9 cellular contexts compared by ENCODE assay signal in the genomic region with DNA sequence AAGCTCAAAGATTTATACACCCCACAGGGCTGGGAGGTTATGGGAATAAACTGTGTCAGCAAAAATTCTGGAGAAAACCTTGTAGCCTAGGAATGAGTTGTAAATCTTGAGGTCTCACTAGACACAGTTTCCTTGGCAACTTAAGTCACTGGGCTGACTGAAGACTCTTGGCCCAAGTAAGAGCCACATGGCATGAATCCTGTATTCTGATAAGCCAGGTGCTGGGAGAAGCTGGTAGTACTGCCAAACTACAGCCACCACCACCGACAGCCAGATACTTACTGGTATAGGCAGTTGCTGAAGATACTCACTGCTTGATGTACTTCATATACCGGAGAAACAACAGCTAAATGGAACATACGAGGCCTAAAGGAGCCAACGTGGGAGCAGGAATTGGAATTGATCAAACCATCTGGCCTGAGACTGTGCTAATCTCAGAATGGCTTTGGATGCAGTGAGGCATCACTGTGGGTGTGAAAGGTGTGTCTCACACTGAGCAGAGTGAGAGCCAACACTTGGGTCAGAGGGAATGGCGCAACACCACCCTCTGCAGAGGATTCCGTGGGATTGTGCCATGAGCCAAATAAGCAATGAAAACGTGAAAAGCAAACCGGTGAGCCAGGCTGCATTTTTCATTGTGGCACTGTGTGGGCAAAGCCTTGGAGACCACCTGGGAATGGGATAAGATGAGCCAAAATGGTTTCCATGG.
DNase-seq lines count a peak whose midpoint lies in the region; ATAC-seq and TF ChIP-seq lines count a peak whose summit lies in the region.
"Had no signal": no experiment of that assay in that cellular context is flagged by ENCODE, and none has a peak within 500 bp of the region (broad histone marks: within the 10 kb centered on the region; RNA-seq: fewer than 3 reads in every experiment).

No MANE protein-coding gene starts in this region.

- no peak overlapping the region for H3K27ac Mint-ChIP-seq in MCF 10A (ENCODE audit: low read depth, unreplicated experiment)
- H3K27ac Mint-ChIP-seq in brain: peak overlapping the region in 4 of 5 experiments; percentile 20 to 87 (median 71)
- H3K27ac Mint-ChIP-seq in stimulated activated memory B cell treated with anti-CD40 and anti-IgM and Interleukin-4, amounts not matched to agents 10 μg/mL and 1 μg/mL and 100 μg/mL, for 72 hours: peak overlapping the region; percentile 17

- H3K9me3 ChIP-seq in breast epithelium: no peaks in the 10 kb centered on the region

- no peaks in the 10 kb centered on the region for H3K27me3 ChIP-seq in breast epithelium

- H3K4me3 ChIP-seq in breast epithelium: no peak overlapping the region

- no peak overlapping the region for H3K4me3 Mint-ChIP-seq in MCF 10A (ENCODE audit: unreplicated experiment)
- H3K4me3 Mint-ChIP-seq in brain: peak overlapping the region in 1 of 5 experiments; percentile 54
- no peak overlapping the region for H3K4me3 Mint-ChIP-seq in stimulated activated memory B cell treated with anti-CD40 and anti-IgM and Interleukin-4, amounts not matched to agents 10 μg/mL and 1 μg/mL and 100 μg/mL, for 72 hours

- CTCF ChIA-PET in MCF 10A (lab: Yijun Ruan, JAX): interaction anchor here (0.6 to 4.3 kb wide), 16 partner anchors 9 to 619 kb away, joined by 3 to 19 read pairs (median 4); no protein-coding TSS in a partner anchor

- no peaks in the 10 kb centered on the region for H3K4me1 ChIP-seq in breast epithelium

- H3K27ac ChIP-seq in breast epithelium: no peak overlapping the region

- TF ChIP-seq CTCF in MCF 10A (IDR thresholded peaks at IDR 0.05; ENCODE audit: unreplicated experiment) (no peak), breast epithelium (IDR thresholded peaks at IDR 0.05) (no peak), brain (conservative IDR thresholded peaks at IDR 0.05) (peak in 1 of 2 experiments; percentile 14)

- H3K36me3 Mint-ChIP-seq in MCF 10A (ENCODE audit: insufficient read depth, unreplicated experiment): no peaks in the 10 kb centered on the region
- no peaks in the 10 kb centered on the region for H3K36me3 Mint-ChIP-seq in brain
- H3K36me3 Mint-ChIP-seq in stimulated activated memory B cell treated with anti-CD40 and anti-IgM and Interleukin-4, amounts not matched to agents 10 μg/mL and 1 μg/mL and 100 μg/mL, for 72 hours: peaks cover 62% of the 10 kb centered on the region

- H3K36me3 ChIP-seq in breast epithelium: no peaks in the 10 kb centered on the region

- no peaks in the 10 kb centered on the region for H3K9me3 Mint-ChIP-seq in MCF 10A (ENCODE audit: unreplicated experiment)
- peaks cover 0 to 3% (median 0%) of the 10 kb centered on the region in 5 experiments for H3K9me3 Mint-ChIP-seq in brain
- H3K9me3 Mint-ChIP-seq in stimulated activated memory B cell treated with anti-CD40 and anti-IgM and Interleukin-4, amounts not matched to agents 10 μg/mL and 1 μg/mL and 100 μg/mL, for 72 hours: no peaks in the 10 kb centered on the region

- intact Hi-C loops in MCF 10A (cut with micrococcal nuclease): loop anchor here (1.0 to 10.0 kb wide), 3 partner anchors 150 to 608 kb away; a partner anchor contains a TSS
- intact Hi-C loops in breast epithelium (cut with DNase I; ENCODE audit: low total_unique reads): no loop called here

- no TSS peak for BruUV-seq in MCF 10A (replicated peaks; lab: Mats Ljungman, UMichigan)

- TF ChIP-seq POLR2A in breast epithelium (IDR thresholded peaks at IDR 0.05): no peak

- DNase-seq in MCF 10A (ENCODE audit: unreplicated experiment) (peak; percentile 70), breast epithelium (ENCODE audit: low spot score in 2 of 2) (no peak), kidney tubule cell (ENCODE audit: low spot score) (peak; percentile 11), AG20443 (ENCODE audit: low spot score) (no peak)
- DNase-seq: SIG-M5 had no signal

- ATAC-seq in stimulated activated memory B cell treated with anti-CD40 and anti-IgM and Interleukin-4, amounts not matched to agents 10 μg/mL and 1 μg/mL and 100 μg/mL, for 72 hours: no peak
- ATAC-seq in HG02870 (IDR thresholded peaks at IDR 0.05; ENCODE audit: unreplicated experiment) (no peak), GM18498 (IDR thresholded peaks at IDR 0.05; ENCODE audit: unreplicated experiment) (no peak)

- H3K4me1 Mint-ChIP-seq in MCF 10A (ENCODE audit: insufficient read depth, unreplicated experiment) (peaks cover 13% of the 10 kb centered on the region), brain (peaks cover 22% of the 10 kb centered on the region)
- H3K4me1 Mint-ChIP-seq in stimulated activated memory B cell treated with anti-CD40 and anti-IgM and Interleukin-4, amounts not matched to agents 10 μg/mL and 1 μg/mL and 100 μg/mL, for 72 hours: peaks cover 6% of the 10 kb centered on the region

- POLR2A ChIA-PET in MCF 10A (lab: Yijun Ruan, JAX): no interaction called here

- H3K27me3 Mint-ChIP-seq in MCF 10A (ENCODE audit: insufficient read depth, unreplicated experiment) (no peaks in the 10 kb centered on the region), brain (peaks cover 2% of the 10 kb centered on the region)
- H3K27me3 Mint-ChIP-seq in stimulated activated memory B cell treated with anti-CD40 and anti-IgM and Interleukin-4, amounts not matched to agents 10 μg/mL and 1 μg/mL and 100 μg/mL, for 72 hours: no peaks in the 10 kb centered on the region

Comparison
In these comparisons a context has a peak if more than half of its experiments do, and no peak if none do; other contexts are left out.
1. DNase-seq: peak in MCF 10A (single experiment) and kidney tubule cell (single experiment); none in breast epithelium (0 of 2) and AG20443 (single experiment).